ENCODE assay signal across 20 cellular contexts in genomic region chr10:102400598-102401321, GRCh38. TPM values are rescaled to one million over a fixed set of nuclear protein-coding genes. Genes with fewer than 3 reads are reported as not detected.
DNase-seq lines count a peak whose midpoint lies in the region; ATAC-seq, FAIRE-seq and TF ChIP-seq lines count a peak whose summit lies in the region.
"Had no signal": no experiment of that assay in that cellular context is flagged by ENCODE, and none has a peak within 500 bp of the region (broad histone marks: within the 10 kb centered on the region; RNA-seq: fewer than 3 reads in every experiment).

No MANE protein-coding gene starts in this region.

- H3K9me3 Mint-ChIP-seq in CD4-positive, alpha-beta T cell = no peaks in the 10 kb centered on the region
- H3K9me3 Mint-ChIP-seq in activated CD8-positive, alpha-beta T cell treated with anti-CD3 and anti-CD28 coated beads, Interleukin-2, amount 10 ng/mL, durations not matched to agents 7 days and 5 days (ENCODE audit: insufficient read depth) = no peaks in the 10 kb centered on the region
- no peaks in the 10 kb centered on the region for H3K9me3 Mint-ChIP-seq in naive thymus-derived CD4-positive, alpha-beta T cell
- H3K9me3 Mint-ChIP-seq: mesothelial cell of epicardium had no signal

- ATAC-seq in A549 (no peak), GM18873 (IDR thresholded peaks at IDR 0.05; ENCODE audit: low FRiP score, unreplicated experiment) (no peak), HG03457 (IDR thresholded peaks at IDR 0.05; ENCODE audit: unreplicated experiment) (no peak)
- no peak for ATAC-seq in CD4-positive, alpha-beta T cell (ENCODE audit: poor library complexity)
- no peak for ATAC-seq in activated CD8-positive, alpha-beta T cell treated with anti-CD3 and anti-CD28 coated beads, Interleukin-2, amount 10 ng/mL, durations not matched to agents 7 days and 5 days
- no peak for ATAC-seq in naive thymus-derived CD4-positive, alpha-beta T cell
- ATAC-seq: right lobe of liver had no signal

- no peak for TF ChIP-seq CTCF in A549 (IDR thresholded peaks at IDR 0.05)
- no peak for TF ChIP-seq CTCF in CD4-positive, alpha-beta T cell (IDR thresholded peaks at IDR 0.05)

- H3K27me3 ChIP-seq in CD4-positive, alpha-beta T cell (ENCODE audit: control insufficient read depth, insufficient read depth, low read length) = no peaks in the 10 kb centered on the region
- no peaks in the 10 kb centered on the region for H3K27me3 ChIP-seq in naive thymus-derived CD4-positive, alpha-beta T cell (ENCODE audit: control insufficient read depth in 2 of 2, insufficient read depth in 2 of 2, low read length in 2 of 2)
- H3K27me3 ChIP-seq: ascending aorta, BLaER1, right lobe of liver had no signal

- POLR2A ChIA-PET in A549 (lab: Yijun Ruan, JAX) = interaction anchor here (1.2 kb wide), 1 partner anchor 19 kb away, joined by 4 read pairs; no protein-coding TSS in a partner anchor
- POLR2A ChIA-PET in CD4-positive, alpha-beta T cell (lab: Charles Lee) = interaction anchor here (0.6 to 4.1 kb wide), 6 partner anchors 9 to 170 kb away, joined by 4 to 34 read pairs (median 14); partner anchors contain the start of genes C10orf95 and FBXL15
- POLR2A ChIA-PET in activated CD8-positive, alpha-beta T cell treated with anti-CD3 and anti-CD28 coated beads, Interleukin-2, amount 10 ng/mL, durations not matched to agents 7 days and 5 days (lab: Charles Lee) = interaction anchor here (1.7 to 8.0 kb wide), 2 partner anchors 21 to 169 kb away, joined by 3 to 68 read pairs; partner anchors contain the start of gene FBXL15
- POLR2A ChIA-PET in naive thymus-derived CD4-positive, alpha-beta T cell (lab: Charles Lee) = interaction anchor here (1.5 to 9.0 kb wide), 4 partner anchors 11 to 73 kb away, joined by 4 to 90 read pairs (median 60); partner anchors contain the start of genes C10orf95 and FBXL15

- peak overlapping the region in 1 of 2 experiments; percentile 78; a peak in 2 of 6 replicates for H3K27ac ChIP-seq in A549
- no peak overlapping the region for H3K27ac ChIP-seq in CD4-positive, alpha-beta T cell (ENCODE audit: low read depth, low read length)
- peak overlapping the region; percentile 93 for H3K27ac ChIP-seq in naive thymus-derived CD4-positive, alpha-beta T cell (ENCODE audit: low read depth, low read length)
- H3K27ac ChIP-seq: BLaER1, right lobe of liver, SK-N-MC had no signal

- no peaks in the 10 kb centered on the region for H3K9me3 ChIP-seq in A549
- no peaks in the 10 kb centered on the region for H3K9me3 ChIP-seq in CD4-positive, alpha-beta T cell (ENCODE audit: control insufficient read depth, low read length)
- H3K9me3 ChIP-seq in naive thymus-derived CD4-positive, alpha-beta T cell (ENCODE audit: control insufficient read depth in 2 of 3, low read length in 3 of 3) = no peaks in the 10 kb centered on the region
- H3K9me3 ChIP-seq: ascending aorta, BLaER1, right lobe of liver had no signal

- no peak overlapping the region for H3K4me3 ChIP-seq in A549
- no peak overlapping the region for H3K4me3 ChIP-seq in naive thymus-derived CD4-positive, alpha-beta T cell (ENCODE audit: low read length)
- H3K4me3 ChIP-seq: BLaER1, right lobe of liver, SK-N-MC had no signal

- peaks cover 3% of the 10 kb centered on the region for H3K27me3 Mint-ChIP-seq in CD4-positive, alpha-beta T cell
- no peaks in the 10 kb centered on the region for H3K27me3 Mint-ChIP-seq in activated CD8-positive, alpha-beta T cell treated with anti-CD3 and anti-CD28 coated beads, Interleukin-2, amount 10 ng/mL, durations not matched to agents 7 days and 5 days (ENCODE audit: low read depth)
- no peaks in the 10 kb centered on the region for H3K27me3 Mint-ChIP-seq in naive thymus-derived CD4-positive, alpha-beta T cell

- no peak for TF ChIP-seq POLR2A in A549 (IDR thresholded peaks at IDR 0.05; ENCODE audit: low read length)

- CTCF ChIA-PET in A549 (lab: Yijun Ruan, JAX) = interaction anchor here (0.8 to 16.2 kb wide), 22 partner anchors 12 to 270 kb away, joined by 3 to 450 read pairs (median 7); partner anchors contain the start of genes CUEDC2, ELOVL3, FBXL15 and PITX3
- CTCF ChIA-PET in CD4-positive, alpha-beta T cell (lab: Charles Lee) = interaction anchor here (2.3 to 2.4 kb wide), 3 partner anchors 9 to 50 kb away, joined by 7 to 13 read pairs (median 8); no protein-coding TSS in a partner anchor
- CTCF ChIA-PET in activated CD8-positive, alpha-beta T cell treated with anti-CD3 and anti-CD28 coated beads, Interleukin-2, amount 10 ng/mL, durations not matched to agents 7 days and 5 days (lab: Charles Lee) = interaction anchor here (1.8 to 10.7 kb wide), 7 partner anchors 10 to 183 kb away, joined by 8 to 156 read pairs (median 15); partner anchors contain the start of genes ELOVL3 and FBXL15
- CTCF ChIA-PET in naive thymus-derived CD4-positive, alpha-beta T cell (lab: Charles Lee) = interaction anchor here (0.6 to 3.0 kb wide), 6 partner anchors 9 to 155 kb away, joined by 3 to 26 read pairs (median 4); partner anchors contain the start of gene FBXL15

- peaks cover 38% of the 10 kb centered on the region for H3K4me1 Mint-ChIP-seq in CD4-positive, alpha-beta T cell (ENCODE audit: low read depth)
- H3K4me1 Mint-ChIP-seq in activated CD8-positive, alpha-beta T cell treated with anti-CD3 and anti-CD28 coated beads, Interleukin-2, amount 10 ng/mL, durations not matched to agents 7 days and 5 days (ENCODE audit: low read depth) = peaks cover 39% of the 10 kb centered on the region
- peaks cover 15 to 45% (median 35%) of the 10 kb centered on the region in 7 donors for H3K4me1 Mint-ChIP-seq in naive thymus-derived CD4-positive, alpha-beta T cell

- intact Hi-C loops in CD4-positive, alpha-beta T cell (cut with DNase I, micrococcal nuclease) = no loop called here
- intact Hi-C loops in naive thymus-derived CD4-positive, alpha-beta T cell (cut with micrococcal nuclease) = no loop called here
- intact Hi-C loops in posterior cingulate gyrus (cut with DNase I) = no loop called here

- no peak overlapping the region for H3K4me3 Mint-ChIP-seq in CD4-positive, alpha-beta T cell
- H3K4me3 Mint-ChIP-seq in activated CD8-positive, alpha-beta T cell treated with anti-CD3 and anti-CD28 coated beads, Interleukin-2, amount 10 ng/mL, durations not matched to agents 7 days and 5 days = peak overlapping the region; percentile 12
- H3K4me3 Mint-ChIP-seq in naive thymus-derived CD4-positive, alpha-beta T cell = peak overlapping the region in 4 of 10 donors; percentile 23 to 83 (median 68)

- 89% methylated on average over 20 of the region's 22 CpGs for WGBS in A549 (ENCODE audit: missing lambda C conversion rate)

- no peak for FAIRE-seq in A549 (lab: Jason Lieb, UNC)
- FAIRE-seq: colon, endometrium, H54 had no signal

- H3K4me2 ChIP-seq in A549 = peak overlapping the region; percentile 68

- no peak for TF ChIP-seq EP300 in A549 (IDR thresholded peaks at IDR 0.05)

- DNase-seq in A549 (ENCODE audit: low read depth in 1 of 2, low spot score in 1 of 2) = no peak
- DNase-seq in CD4-positive, alpha-beta T cell = no peak
- no peak for DNase-seq in activated CD8-positive, alpha-beta T cell treated with anti-CD3 and anti-CD28 coated beads, Interleukin-2, amount 10 ng/mL, durations not matched to agents 7 days and 5 days
- no peak for DNase-seq in naive thymus-derived CD4-positive, alpha-beta T cell
- no peak for DNase-seq in posterior cingulate gyrus
- DNase-seq: activated CD4-positive, alpha-beta T cell treated with anti-CD3 and anti-CD28 coated beads, Interleukin-2, amount 50 U/mL, for 1 hour; Kasumi-1; NCI-H526 treated with DMSO at 0.1 percent for 48 hours; occipital lobe; right lobe of liver; T1000 had no signal

- H3K4me1 ChIP-seq in A549 = peaks cover 41% of the 10 kb centered on the region
- peaks cover 20 to 26% of the 10 kb centered on the region in 2 donors for H3K4me1 ChIP-seq in naive thymus-derived CD4-positive, alpha-beta T cell (ENCODE audit: control insufficient read depth in 2 of 2, insufficient read depth in 2 of 2, low read length in 2 of 2)

- TF ChIP-seq RAD21 in A549 (conservative IDR thresholded peaks at IDR 0.05 in 1 of 2, IDR thresholded peaks at IDR 0.05 in 1 of 2) = no peak

- H3K36me3 ChIP-seq in naive thymus-derived CD4-positive, alpha-beta T cell (ENCODE audit: control insufficient read depth in 2 of 3, insufficient read depth in 3 of 3, low read length in 3 of 3) = peaks cover 0 to 56% (median 9%) of the 10 kb centered on the region in 3 experiments

- peaks cover 70% of the 10 kb centered on the region for H3K36me3 Mint-ChIP-seq in CD4-positive, alpha-beta T cell (ENCODE audit: low read depth)
- H3K36me3 Mint-ChIP-seq in activated CD8-positive, alpha-beta T cell treated with anti-CD3 and anti-CD28 coated beads, Interleukin-2, amount 10 ng/mL, durations not matched to agents 7 days and 5 days (ENCODE audit: low read depth) = peaks cover 40% of the 10 kb centered on the region
- H3K36me3 Mint-ChIP-seq in naive thymus-derived CD4-positive, alpha-beta T cell = peaks cover 0 to 41% (median 4%) of the 10 kb centered on the region in 5 donors

- H3K27ac Mint-ChIP-seq in CD4-positive, alpha-beta T cell = peak overlapping the region; percentile 100
- H3K27ac Mint-ChIP-seq in activated CD8-positive, alpha-beta T cell treated with anti-CD3 and anti-CD28 coated beads, Interleukin-2, amount 10 ng/mL, durations not matched to agents 7 days and 5 days = peak overlapping the region; percentile 55
- H3K27ac Mint-ChIP-seq in naive thymus-derived CD4-positive, alpha-beta T cell = peak overlapping the region in 3 of 9 donors; percentile 51 to 100 (median 76)

RNA-seq across cellular contexts. Expression of gene NFKB2, which starts 5.3 kb away (rescaled TPM):
- polyA plus RNA-seq in A549 (2011; rRNA removed) (20.5 and 27.6 TPM in 2 replicates), A549 (2017; fragmentation: RNase III; extraction: RNeasy Plus Mini Kit Qiagen cat#74134 plus additional on column Dnase treatment) (35.7 to 63.6 TPM (median 36.6 TPM) in 3 replicates)
- polyA plus RNA-seq in A549 (2012; cell fraction: cytosol; rRNA removed) = 61.3 and 70.0 TPM in 2 replicates
- polyA plus RNA-seq in A549 (2012; cell fraction: nucleus; rRNA removed) = 218 and 281 TPM in 2 replicates
- polyA minus RNA-seq in A549 (2011; rRNA and poly(A)+ RNA removed) = 16.0 and 17.9 TPM in 2 replicates
- total RNA-seq in CD4-positive, alpha-beta T cell = 100 to 1,000 TPM; 240 to 256 TPM
- total RNA-seq in activated CD8-positive, alpha-beta T cell treated with anti-CD3 and anti-CD28 coated beads, Interleukin-2, amount 10 ng/mL, durations not matched to agents 7 days and 5 days = 10 to 100 TPM; 52.7 to 56.6 TPM
- total RNA-seq in naive thymus-derived CD4-positive, alpha-beta T cell = 100 to 1,000 TPM; 146 to 271 (median 222) TPM
- 10 to 100 TPM in 1 of 2 donors, 1 to 10 TPM in 1; 8.7 to 13.1 TPM for polyA plus RNA-seq in naive thymus-derived CD4-positive, alpha-beta T cell

RNA-seq across cellular contexts. Expression of gene PSD, which starts 17.8 kb away (rescaled TPM):
- polyA plus RNA-seq in A549 (2011; rRNA removed) = 0.14 and 0.19 TPM in 2 replicates
- 0.28 and 0.54 TPM in 2 replicates for polyA plus RNA-seq in A549 (2012; cell fraction: cytosol; rRNA removed)
- polyA plus RNA-seq in A549 (2012; cell fraction: nucleus; rRNA removed) = 0.45 and 0.83 TPM in 2 replicates
- polyA plus RNA-seq in A549 (2017; fragmentation: RNase III; extraction: RNeasy Plus Mini Kit Qiagen cat#74134 plus additional on column Dnase treatment) = 0.42 to 0.75 TPM (median 0.70 TPM) in 3 replicates
- polyA minus RNA-seq in A549 (2011; rRNA and poly(A)+ RNA removed) = 0.15 and 0.66 TPM in 2 replicates
- total RNA-seq in CD4-positive, alpha-beta T cell = 10 to 100 TPM; 16.7 to 17.8 TPM
- 1 to 10 TPM in 1 of 2 experiments, under 1 TPM in 1; 0.92 to 1.6 TPM for total RNA-seq in activated CD8-positive, alpha-beta T cell treated with anti-CD3 and anti-CD28 coated beads, Interleukin-2, amount 10 ng/mL, durations not matched to agents 7 days and 5 days
- 10 to 100 TPM in 3 of 5 experiments, 1 to 10 TPM in 2; 3.5 to 16.9 (median 11.2) TPM for total RNA-seq in naive thymus-derived CD4-positive, alpha-beta T cell
- polyA plus RNA-seq in naive thymus-derived CD4-positive, alpha-beta T cell = 1 to 10 TPM; 3.9 to 4.5 TPM
- total RNA-seq: ascending aorta had no signal

RNA-seq across cellular contexts. Expression of gene FBXL15, which starts 19.9 kb away (rescaled TPM):
- polyA plus RNA-seq in A549 (2011; rRNA removed) (3.7 and 4.8 TPM in 2 replicates), A549 (2017; fragmentation: RNase III; extraction: RNeasy Plus Mini Kit Qiagen cat#74134 plus additional on column Dnase treatment) (8.7 to 10.4 TPM (median 9.4 TPM) in 3 replicates)
- 15.0 and 18.4 TPM in 2 replicates for polyA plus RNA-seq in A549 (2012; cell fraction: cytosol; rRNA removed)
- 29.5 and 44.2 TPM in 2 replicates for polyA plus RNA-seq in A549 (2012; cell fraction: nucleus; rRNA removed)
- polyA minus RNA-seq in A549 (2011; rRNA and poly(A)+ RNA removed) = 2.8 and 3.2 TPM in 2 replicates
- total RNA-seq in CD4-positive, alpha-beta T cell = 10 to 100 TPM; 10.2 to 10.4 TPM
- 10 to 100 TPM; 12.7 to 13.8 TPM for total RNA-seq in activated CD8-positive, alpha-beta T cell treated with anti-CD3 and anti-CD28 coated beads, Interleukin-2, amount 10 ng/mL, durations not matched to agents 7 days and 5 days
- 10 to 100 TPM; 10.8 to 21.0 (median 14.1) TPM for total RNA-seq in naive thymus-derived CD4-positive, alpha-beta T cell
- 10 to 100 TPM; 26.7 to 40.4 TPM for polyA plus RNA-seq in naive thymus-derived CD4-positive, alpha-beta T cell

RNA-seq across cellular contexts. Expression of gene CUEDC2, which starts 31.6 kb away (rescaled TPM):
- 42.5 and 43.7 TPM in 2 replicates for polyA plus RNA-seq in A549 (2011; rRNA removed)
- polyA plus RNA-seq in A549 (2012; cell fraction: cytosol; rRNA removed) = 58.5 and 59.9 TPM in 2 replicates
- polyA plus RNA-seq in A549 (2012; cell fraction: nucleus; rRNA removed) = 74.7 and 75.8 TPM in 2 replicates
- 52.1 to 69.3 TPM (median 67.4 TPM) in 3 replicates for polyA plus RNA-seq in A549 (2017; fragmentation: RNase III; extraction: RNeasy Plus Mini Kit Qiagen cat#74134 plus additional on column Dnase treatment)
- polyA minus RNA-seq in A549 (2011; rRNA and poly(A)+ RNA removed) = 28.0 and 34.8 TPM in 2 replicates
- total RNA-seq in CD4-positive, alpha-beta T cell = 10 to 100 TPM; 25.5 to 25.6 TPM
- total RNA-seq in activated CD8-positive, alpha-beta T cell treated with anti-CD3 and anti-CD28 coated beads, Interleukin-2, amount 10 ng/mL, durations not matched to agents 7 days and 5 days = 10 to 100 TPM; 71.7 to 77.6 TPM
- 10 to 100 TPM; 27.0 to 69.0 (median 31.9) TPM for total RNA-seq in naive thymus-derived CD4-positive, alpha-beta T cell
- polyA plus RNA-seq in naive thymus-derived CD4-positive, alpha-beta T cell = 10 to 100 TPM; 60.1 to 67.2 TPM

RNA-seq across cellular contexts. Expression of gene C10orf95, which starts 50.6 kb away (rescaled TPM):
- polyA plus RNA-seq in A549 (2011; rRNA removed) (0.09 and 0.12 TPM in 2 replicates), A549 (2017; fragmentation: RNase III; extraction: RNeasy Plus Mini Kit Qiagen cat#74134 plus additional on column Dnase treatment) (0.07 to 0.13 TPM (median 0.07 TPM) in 3 replicates)
- 0.20 and 0.31 TPM in 2 replicates for polyA plus RNA-seq in A549 (2012; cell fraction: cytosol; rRNA removed)
- polyA plus RNA-seq in A549 (2012; cell fraction: nucleus; rRNA removed) = 0.13 and 0.16 TPM in 2 replicates
- polyA minus RNA-seq in A549 (2011; rRNA and poly(A)+ RNA removed) = 0.24 and 0.33 TPM in 2 replicates
- under 1 TPM; 0.16 to 0.28 TPM for total RNA-seq in CD4-positive, alpha-beta T cell
- total RNA-seq in activated CD8-positive, alpha-beta T cell treated with anti-CD3 and anti-CD28 coated beads, Interleukin-2, amount 10 ng/mL, durations not matched to agents 7 days and 5 days = under 1 TPM in 1 of 2 experiments, not detected in 1; 0.32 TPM
- under 1 TPM in 4 of 5 experiments, not detected in 1; 0.19 to 0.78 (median 0.51) TPM for total RNA-seq in naive thymus-derived CD4-positive, alpha-beta T cell
- under 1 TPM; 0.32 to 0.41 TPM for polyA plus RNA-seq in naive thymus-derived CD4-positive, alpha-beta T cell
- total RNA-seq: ascending aorta, mesothelial cell of epicardium, occipital lobe, right lobe of liver had no signal
